In genomic region chr2:138274421-138275291, GRCh38 we compare ENCODE assay signal across 1 cellular context.
TF ChIP-seq lines count a peak whose summit lies in the region.

No MANE protein-coding gene starts in this region.

TF ChIP-seq in GM23338, 12 proteins besides CTCF, POLR2A, EP300 and RAD21 (continued from another document):
- TF ChIP-seq JUNB (IDR thresholded peaks at IDR 0.05; ENCODE audit: unreplicated experiment): no peak
- TF ChIP-seq EZH2 (IDR thresholded peaks at IDR 0.05; ENCODE audit: low read depth, unreplicated experiment): no peak
- TF ChIP-seq ZNF331 (CRISPR knock-in tag; IDR thresholded peaks at IDR 0.05; ENCODE audit: low read depth): no peak
- no peak for TF ChIP-seq POLR2AphosphoS5 (IDR thresholded peaks at IDR 0.05; ENCODE audit: low read depth)
- TF ChIP-seq ETS1 (IDR thresholded peaks at IDR 0.05): no peak
- TF ChIP-seq CREB1 (CRISPR knock-in tag; IDR thresholded peaks at IDR 0.05; ENCODE audit: low read depth): no peak
- no peak for TF ChIP-seq REST (IDR thresholded peaks at IDR 0.05; ENCODE audit: unreplicated experiment)
TF ChIP-seq in GM23338: peak in this region for 0.
